ENCODE assay signal across 13 cellular contexts in genomic region chr18:44852818-44853217, GRCh38.
DNase-seq lines count a peak whose midpoint lies in the region; ATAC-seq, FAIRE-seq and TF ChIP-seq lines count a peak whose summit lies in the region.
"Had no signal": no experiment of that assay in that cellular context is flagged by ENCODE, and none has a peak within 500 bp of the region (broad histone marks: within the 10 kb centered on the region; RNA-seq: fewer than 3 reads in every experiment).

No MANE protein-coding gene starts in this region.

- no peak for TF ChIP-seq CTCF in left lung (IDR thresholded peaks at IDR 0.05)

- no peak overlapping the region for H3K4me3 Mint-ChIP-seq in natural killer cell treated with Interleukin-12 subunit alpha and Interleukin-12 subunit beta and Interleukin-15 and Interleukin-18, amount 100 ng/mL, for 72 hours

- H3K9me3 Mint-ChIP-seq in natural killer cell treated with Interleukin-12 subunit alpha and Interleukin-12 subunit beta and Interleukin-15 and Interleukin-18, amount 100 ng/mL, for 72 hours: peaks cover 4% of the 10 kb centered on the region

- no peaks in the 10 kb centered on the region for H3K9me3 ChIP-seq in BLaER1
- no peaks in the 10 kb centered on the region for H3K9me3 ChIP-seq in left lung
- H3K9me3 ChIP-seq: neutrophil had no signal

- intact Hi-C loops in left lung (cut with DNase I): no loop called here

- no peaks in the 10 kb centered on the region for H3K27me3 Mint-ChIP-seq in natural killer cell treated with Interleukin-12 subunit alpha and Interleukin-12 subunit beta and Interleukin-15 and Interleukin-18, amount 100 ng/mL, for 72 hours

- H3K27ac Mint-ChIP-seq in natural killer cell treated with Interleukin-12 subunit alpha and Interleukin-12 subunit beta and Interleukin-15 and Interleukin-18, amount 100 ng/mL, for 72 hours: peak overlapping the region in 1 of 2 donors; percentile 17

- H3K27me3 ChIP-seq in BLaER1 (no peaks in the 10 kb centered on the region), left lung (no peaks in the 10 kb centered on the region)
- H3K27me3 ChIP-seq: neutrophil had no signal

- no peak for FAIRE-seq in H54 (lab: Jason Lieb, UNC)
- FAIRE-seq: astrocyte had no signal

- H3K4me3 ChIP-seq in BLaER1: no peak overlapping the region
- no peak overlapping the region for H3K4me3 ChIP-seq in left lung

- H3K36me3 Mint-ChIP-seq in natural killer cell treated with Interleukin-12 subunit alpha and Interleukin-12 subunit beta and Interleukin-15 and Interleukin-18, amount 100 ng/mL, for 72 hours: peaks cover 11% of the 10 kb centered on the region

- no peaks in the 10 kb centered on the region for H4K20me1 ChIP-seq in BLaER1

- H3K4me1 ChIP-seq in BLaER1: peaks cover 54% of the 10 kb centered on the region
- peaks cover 0 to 13% of the 10 kb centered on the region in 2 donors for H3K4me1 ChIP-seq in left lung

- peak; percentile 23 for ATAC-seq in left lung
- no peak for ATAC-seq in natural killer cell treated with Interleukin-12 subunit alpha and Interleukin-12 subunit beta and Interleukin-15 and Interleukin-18, amount 100 ng/mL, for 72 hours
- ATAC-seq: SK-N-SH treated with all-trans-retinoic acid at 6 μM for 48 hours had no signal

- H3K4me1 Mint-ChIP-seq in natural killer cell treated with Interleukin-12 subunit alpha and Interleukin-12 subunit beta and Interleukin-15 and Interleukin-18, amount 100 ng/mL, for 72 hours (ENCODE audit: low read depth in 2 of 2): peaks cover 23 to 34% of the 10 kb centered on the region in 2 donors

- H3K4me2 ChIP-seq in BLaER1: peak overlapping the region; percentile 81

- H3K9ac ChIP-seq in BLaER1: no peak overlapping the region

- H3K36me3 ChIP-seq in BLaER1: no peaks in the 10 kb centered on the region
- H3K36me3 ChIP-seq in left lung: no peaks in the 10 kb centered on the region
- H3K36me3 ChIP-seq: neutrophil had no signal

- no peak for TF ChIP-seq POLR2A in H54 (IDR thresholded peaks at IDR 0.05; ENCODE audit: low read depth, low read length)

- H3K27ac ChIP-seq in BLaER1: no peak overlapping the region
- H3K27ac ChIP-seq in left lung: no peak overlapping the region
- H3K27ac ChIP-seq: neutrophil had no signal

- DNase-seq in NCI-H1092 (lab: John Stamatoyannopoulos, UW) (peak; percentile 94), NCI-H774 (lab: John Stamatoyannopoulos, UW) (peak; percentile 49), left lung (no peak), AG08396 (ENCODE audit: low spot score) (no peak), H54 (ENCODE audit: insufficient read length, low spot score) (no peak)
- no peak for DNase-seq in activated CD8-positive, alpha-beta memory T cell treated with anti-CD3 and anti-CD28 coated beads, Interleukin-2, amount 50 U/mL, for 4 hours
- DNase-seq in natural killer cell treated with Interleukin-12 subunit alpha and Interleukin-12 subunit beta and Interleukin-15 and Interleukin-18, amount 100 ng/mL, for 72 hours (ENCODE audit: low spot score): no peak
- DNase-seq: activated T-cell treated with anti-CD3 and anti-CD28 coated beads, Interleukin-2, amount 50 U/mL, for 48 hours; GF-D8 had no signal

Comparison
In these comparisons a context has a peak if more than half of its experiments do, and no peak if none do; other contexts are left out.
1. DNase-seq: peak in NCI-H1092 (single experiment) and NCI-H774 (single experiment); none in left lung (0 of 2), activated CD8-positive, alpha-beta memory T cell treated with anti-CD3 and anti-CD28 coated beads, Interleukin-2, amount 50 U/mL, for 4 hours (single experiment), natural killer cell treated with Interleukin-12 subunit alpha and Interleukin-12 subunit beta and Interleukin-15 and Interleukin-18, amount 100 ng/mL, for 72 hours (single experiment), AG08396 (single experiment) and H54 (single experiment).